19 cellular contexts compared by ENCODE assay signal in the genomic region with DNA sequence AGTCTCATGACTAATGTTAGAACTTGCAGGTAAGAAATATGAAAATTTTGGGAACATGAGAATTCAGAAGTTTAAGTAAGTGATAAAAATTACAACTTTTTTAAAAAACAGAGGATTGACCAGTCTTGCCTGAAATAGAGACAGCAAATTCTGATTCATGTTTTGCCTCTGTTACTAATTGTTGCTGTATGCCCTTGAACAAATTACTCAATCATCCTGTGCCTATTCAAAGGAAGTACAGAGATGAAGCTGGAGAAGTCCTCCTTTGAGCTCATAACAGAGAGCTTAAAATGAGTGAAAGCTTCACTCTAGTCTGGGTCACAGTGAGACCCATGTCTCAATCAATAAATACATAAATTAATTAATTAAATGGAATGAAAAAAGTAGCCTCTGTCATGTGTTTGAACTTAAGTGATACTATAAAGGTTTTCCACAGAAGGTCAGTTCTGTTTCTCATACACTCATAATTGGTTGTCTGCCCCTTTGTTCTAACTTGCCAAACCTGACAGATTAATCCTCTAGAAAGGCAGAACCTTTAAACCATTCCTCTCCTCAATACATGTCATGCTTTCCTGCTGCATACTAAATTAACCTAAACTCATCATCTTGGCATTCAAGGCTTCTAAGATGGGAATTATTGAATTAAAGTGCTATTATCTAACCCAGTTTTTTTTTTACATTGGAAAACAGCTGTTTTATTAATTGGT.
"Had no signal": no experiment of that assay in that cellular context is flagged by ENCODE, and none has a peak within 500 bp of the region (broad histone marks: within the 10 kb centered on the region; RNA-seq: fewer than 3 reads in every experiment).

No MANE protein-coding gene starts in this region.

- H2AFZ ChIP-seq: hepatocyte had no signal

- H3K79me2 ChIP-seq: hepatocyte had no signal

- H3K27ac ChIP-seq: hepatocyte, left ventricle myocardium inferior, tibial artery, WERI-Rb-1 had no signal

- H3K4me1 Mint-ChIP-seq: activated naive CD8-positive, alpha-beta T cell treated with anti-CD3 and anti-CD28 coated beads for 36 hours; activated T-helper 17 cell treated with anti-CD3 and anti-CD28 coated beads, Interleukin-2, amount 50 U/mL, for 72 hours; immature natural killer cell; mesothelial cell of epicardium; natural killer cell; stimulated activated naive CD8-positive, alpha-beta T cell treated with anti-CD3 and anti-CD28 coated beads, Interleukin-15, amount 100 ng/mL, for 72 hours had no signal

- H3K27me3 ChIP-seq: hepatocyte, tibial artery had no signal

- H3K27ac Mint-ChIP-seq: activated naive CD8-positive, alpha-beta T cell treated with anti-CD3 and anti-CD28 coated beads for 36 hours; activated T-helper 17 cell treated with anti-CD3 and anti-CD28 coated beads, Interleukin-2, amount 50 U/mL, for 72 hours; immature natural killer cell; mesothelial cell of epicardium; natural killer cell; stimulated activated naive CD8-positive, alpha-beta T cell treated with anti-CD3 and anti-CD28 coated beads, Interleukin-15, amount 100 ng/mL, for 72 hours had no signal

- ATAC-seq: activated T-helper 17 cell treated with anti-CD3 and anti-CD28 coated beads, Interleukin-2, amount 50 U/mL, for 72 hours; natural killer cell; stimulated activated naive CD8-positive, alpha-beta T cell treated with anti-CD3 and anti-CD28 coated beads, Interleukin-15, amount 100 ng/mL, for 72 hours had no signal

- H3K4me2 ChIP-seq: hepatocyte had no signal

- H3K27me3 Mint-ChIP-seq: activated naive CD8-positive, alpha-beta T cell treated with anti-CD3 and anti-CD28 coated beads for 36 hours; activated T-helper 17 cell treated with anti-CD3 and anti-CD28 coated beads, Interleukin-2, amount 50 U/mL, for 72 hours; stimulated activated naive CD8-positive, alpha-beta T cell treated with anti-CD3 and anti-CD28 coated beads, Interleukin-15, amount 100 ng/mL, for 72 hours had no signal

- FAIRE-seq: frontal cortex had no signal

- H3K9me3 ChIP-seq: left ventricle myocardium inferior, tibial artery had no signal

- H3K4me3 ChIP-seq: hepatocyte, left ventricle myocardium inferior, tibial artery had no signal

- H3K36me3 Mint-ChIP-seq: activated naive CD8-positive, alpha-beta T cell treated with anti-CD3 and anti-CD28 coated beads for 36 hours; immature natural killer cell; mesothelial cell of epicardium; natural killer cell had no signal

- H3K4me3 Mint-ChIP-seq: activated naive CD8-positive, alpha-beta T cell treated with anti-CD3 and anti-CD28 coated beads for 36 hours; activated T-helper 17 cell treated with anti-CD3 and anti-CD28 coated beads, Interleukin-2, amount 50 U/mL, for 72 hours; immature natural killer cell; mesothelial cell of epicardium; natural killer cell; stimulated activated naive CD8-positive, alpha-beta T cell treated with anti-CD3 and anti-CD28 coated beads, Interleukin-15, amount 100 ng/mL, for 72 hours had no signal

- H3K36me3 ChIP-seq: left ventricle myocardium inferior, tibial artery, WERI-Rb-1 had no signal

- H3K4me1 ChIP-seq: left ventricle myocardium inferior, tibial artery had no signal

- DNase-seq: activated CD4-positive, alpha-beta T cell treated with anti-CD3 and anti-CD28 coated beads for 1 hour; activated naive CD4-positive, alpha-beta T cell; activated naive CD8-positive, alpha-beta T cell treated with anti-CD3 and anti-CD28 coated beads for 36 hours; activated T-cell treated with anti-CD3 and anti-CD28 coated beads, Interleukin-2, amount 50 U/mL, for 1 hour; amniotic stem cell; erythroblast; glutamatergic neuron; immature natural killer cell; left ventricle myocardium inferior; natural killer cell; stimulated activated CD4-positive, alpha-beta T cell treated with anti-CD3 and anti-CD28 coated beads, Interleukin-12 subunit alpha, Interleukin-12 subunit beta, amount 100 ng/mL, for 4 hours; stimulated activated CD4-positive, alpha-beta T cell treated with anti-CD3 and anti-CD28 coated beads, Interleukin-1b, Interleukin-23, amount 100 ng/mL, for 48 hours; stimulated activated naive CD8-positive, alpha-beta T cell treated with anti-CD3 and anti-CD28 coated beads, Interleukin-15, amount 100 ng/mL, for 72 hours; tibial artery; WERI-Rb-1 had no signal
